Comparison of ENCODE assay signal across 8 cellular contexts in genomic region chr14:35826952-35827416, GRCh38. TPM values are rescaled to one million over a fixed set of nuclear protein-coding genes. Genes with fewer than 3 reads are reported as not detected.
DNase-seq lines count a peak whose midpoint lies in the region; TF ChIP-seq lines count a peak whose summit lies in the region.

No MANE protein-coding gene starts in this region.

- no peak for TF ChIP-seq POLR2A in esophagus muscularis mucosa (IDR thresholded peaks at IDR 0.05; ENCODE audit: low read depth)

- POLR2A ChIA-PET in OCI-LY7 (lab: Charles Lee), result interaction anchor here (0.6 to 2.9 kb wide), 11 partner anchors 8 to 493 kb away, joined by 3 to 27 read pairs (median 5); partner anchors contain the start of gene RALGAPA1

- H3K9me2 ChIP-seq in OCI-LY7 (ENCODE audit: insufficient read depth, low read length), result no peaks in the 10 kb centered on the region

- BruUV-seq in OCI-LY7 (replicated peaks; lab: Mats Ljungman, UMichigan), result no TSS peak

- CTCF ChIA-PET in OCI-LY7 (lab: Charles Lee; ENCODE audit: unreplicated experiment), result interaction anchor here (1.5 kb wide), 1 partner anchor 10 kb away, joined by 13 read pairs; no protein-coding TSS in a partner anchor

- H3K4me3 ChIP-seq in GM06990 (replicated peaks; ENCODE audit: low read depth, low read length) (peak overlapping the region; percentile 99), OCI-LY7 (ENCODE audit: low read depth, low read length, poor library complexity, severe bottlenecking) (peak overlapping the region; percentile 90), esophagus muscularis mucosa (peak overlapping the region; percentile 87 to 97 (median 94))

- 3% methylated on average over 11 of the region's 11 CpGs for WGBS in esophagus muscularis mucosa

- H3K9me3 Mint-ChIP-seq in progenitor cell of endocrine pancreas (ENCODE audit: low read depth), result no peaks in the 10 kb centered on the region

- peaks cover 8% of the 10 kb centered on the region; the same call in 1 of the 2 replicates for H4K20me1 ChIP-seq in OCI-LY7 (ENCODE audit: insufficient read depth, low read length)

- no peaks in the 10 kb centered on the region for H3K27me3 Mint-ChIP-seq in progenitor cell of endocrine pancreas

- peak overlapping the region; percentile 93 for H3K27ac Mint-ChIP-seq in progenitor cell of endocrine pancreas

- peaks cover 12% of the 10 kb centered on the region for H3K4me1 Mint-ChIP-seq in progenitor cell of endocrine pancreas (ENCODE audit: low read depth)

- peak overlapping the region; percentile 74 for H2AFZ ChIP-seq in OCI-LY7 (ENCODE audit: low read length)

- DNase-seq in GM06990 (ENCODE audit: extremely low read depth, insufficient read length) (no peak), OCI-LY7 (ENCODE audit: low spot score) (no peak), esophagus muscularis mucosa (ENCODE audit: extremely low spot score) (no peak), progenitor cell of endocrine pancreas (ENCODE audit: low spot score, unreplicated experiment) (no peak), NCI-H187 treated with DMSO at 0.1 percent for 48 hours (lab: John Stamatoyannopoulos, UW) (no peak), DMS153 (lab: John Stamatoyannopoulos, UW) (no peak), GOT3 (lab: John Stamatoyannopoulos, UW) (no peak), NCI-H2196 (lab: John Stamatoyannopoulos, UW; ENCODE audit: unreplicated experiment) (no peak)

- H3K36me3 ChIP-seq in GM06990 (ENCODE audit: control insufficient read depth, insufficient read depth, low read length), result peaks cover 3% of the 10 kb centered on the region; the same call in 1 of the 2 replicates
- peaks cover 8% of the 10 kb centered on the region; the same call in 1 of the 2 replicates for H3K36me3 ChIP-seq in OCI-LY7 (ENCODE audit: insufficient read depth, low read length)
- peaks cover 0 to 6% (median 3%) of the 10 kb centered on the region in 4 donors for H3K36me3 ChIP-seq in esophagus muscularis mucosa

- H3K27ac ChIP-seq in OCI-LY7 (ENCODE audit: low read depth, low read length, poor library complexity, severe bottlenecking), result no peak overlapping the region
- peak overlapping the region; percentile 98 to 100 (median 100) for H3K27ac ChIP-seq in esophagus muscularis mucosa (replicated peaks in 1 of 4)

- H3K4me2 ChIP-seq in OCI-LY7 (ENCODE audit: low read length), result peak overlapping the region; percentile 89

- H3K4me1 ChIP-seq in OCI-LY7 (ENCODE audit: insufficient read depth, low read length, poor library complexity, severe bottlenecking) (peaks cover 13% of the 10 kb centered on the region), esophagus muscularis mucosa (peaks cover 3 to 24% (median 13%) of the 10 kb centered on the region in 4 donors)

- H3K36me3 Mint-ChIP-seq in progenitor cell of endocrine pancreas (ENCODE audit: insufficient read depth), result peaks cover 8% of the 10 kb centered on the region

- intact Hi-C loops in OCI-LY7 (cut with micrococcal nuclease; ENCODE audit: unreplicated experiment) (loop anchor here (1.0 kb wide), 1 partner anchor 29 kb away; no protein-coding TSS in a partner anchor), esophagus muscularis mucosa (cut with DNase I) (no loop called here)

- no peak for TF ChIP-seq CTCF in GM06990 (IDR thresholded peaks at IDR 0.05; ENCODE audit: insufficient read depth, low read length, poor library complexity, severe bottlenecking)
- TF ChIP-seq CTCF in OCI-LY7 (conservative IDR thresholded peaks at IDR 0.05; ENCODE audit: low read length), result no peak
- TF ChIP-seq CTCF in esophagus muscularis mucosa (IDR thresholded peaks at IDR 0.05), result peak in 1 of 3 experiments; percentile 4
- TF ChIP-seq CTCF in progenitor cell of endocrine pancreas (IDR thresholded peaks at IDR 0.05; ENCODE audit: unreplicated experiment), result no peak

- no peak for TF ChIP-seq EP300 in esophagus muscularis mucosa (IDR thresholded peaks at IDR 0.05)

- H3K4me3 Mint-ChIP-seq in progenitor cell of endocrine pancreas (ENCODE audit: low read depth), result peak overlapping the region; percentile 90

- H3K27me3 ChIP-seq in GM06990 (replicated peaks; ENCODE audit: control insufficient read depth, insufficient read depth, low read length) (no peaks in the 10 kb centered on the region), esophagus muscularis mucosa (no peaks in the 10 kb centered on the region)

- peaks cover 12% of the 10 kb centered on the region; the same call in 1 of the 2 replicates for H3K79me2 ChIP-seq in OCI-LY7 (ENCODE audit: insufficient read depth, low read depth, low read length)

- H3K9me3 ChIP-seq in OCI-LY7 (ENCODE audit: low read length), result no peaks in the 10 kb centered on the region
- no peaks in the 10 kb centered on the region for H3K9me3 ChIP-seq in esophagus muscularis mucosa

RNA-seq across cellular contexts. Expression of gene BRMS1L, which starts 0.8 kb away (rescaled TPM):
- 4.5 and 7.8 TPM in 2 replicates for total RNA-seq in OCI-LY7 (2014; rRNA removed; shearing (Covaris generic))
- 5.7 and 8.1 TPM in 2 replicates for total RNA-seq in OCI-LY7 (2022)
- 1 to 10 TPM; 5.0 to 8.0 (median 6.9) TPM for total RNA-seq in esophagus muscularis mucosa
- total RNA-seq in progenitor cell of endocrine pancreas, result 11.6 and 13.1 TPM in 2 replicates

RNA-seq across cellular contexts. Expression of gene RALGAPA1, which starts 17.9 kb away (rescaled TPM):
- 25.5 and 27.6 TPM in 2 replicates for total RNA-seq in OCI-LY7 (2014; rRNA removed; shearing (Covaris generic))
- total RNA-seq in OCI-LY7 (2022) (36.5 and 39.0 TPM in 2 replicates), esophagus muscularis mucosa (10 to 100 TPM; 48.2 to 77.7 (median 52.1) TPM), progenitor cell of endocrine pancreas (57.0 and 58.7 TPM in 2 replicates)
